Comparison of ENCODE assay signal across 37 cellular contexts in the genomic region with DNA sequence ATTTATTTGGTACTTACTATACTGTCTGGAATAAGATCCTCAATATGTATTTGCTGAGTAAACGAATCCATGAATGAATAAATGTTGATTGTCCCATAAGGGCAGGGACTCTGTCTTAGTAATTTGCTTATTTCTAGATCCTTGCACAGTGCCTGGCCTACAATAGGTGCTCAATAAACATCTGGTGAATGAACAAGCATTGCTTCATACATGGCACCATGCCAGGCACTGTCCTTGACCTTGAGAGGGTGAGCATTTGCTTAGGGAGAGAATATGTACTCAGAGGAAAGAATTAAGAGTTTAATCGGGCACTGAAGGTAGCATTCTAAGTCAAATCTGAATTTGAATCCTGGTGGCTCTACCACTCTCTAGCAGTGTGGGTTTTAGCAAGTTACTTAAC.
A peak's percentile ranks its signal among the peaks of the same experiment; 100 is the strongest.
DNase-seq lines count a peak whose midpoint lies in the region; ATAC-seq, FAIRE-seq and TF ChIP-seq lines count a peak whose summit lies in the region.
"Had no signal": no experiment of that assay in that cellular context is flagged by ENCODE, and none has a peak within 500 bp of the region (broad histone marks: within the 10 kb centered on the region; RNA-seq: fewer than 3 reads in every experiment).

No MANE protein-coding gene starts in this region.

- H3K9me1 ChIP-seq in K562 (ENCODE audit: control insufficient read depth, insufficient read depth, low read length), result no peaks in the 10 kb centered on the region

- H2AFZ ChIP-seq in K562 (ENCODE audit: low read depth, low read length), result no peak overlapping the region

- H3K27ac Mint-ChIP-seq in immature natural killer cell, result no peak overlapping the region
- H3K27ac Mint-ChIP-seq: activated naive CD8-positive, alpha-beta T cell treated with anti-CD3 and anti-CD28 coated beads, Interleukin-2, amount 50 U/mL, for 24 hours; IgD-negative memory B cell; naive thymus-derived CD4-positive, alpha-beta T cell had no signal

- no peaks in the 10 kb centered on the region for H3K4me1 ChIP-seq in right cardiac atrium (ENCODE audit: control insufficient read depth, insufficient read depth, low read length)
- no peaks in the 10 kb centered on the region for H3K4me1 ChIP-seq in K562 (replicated peaks in 1 of 2; ENCODE audit: control insufficient read depth in 2 of 2, insufficient read depth in 2 of 2, low read length in 2 of 2)
- H3K4me1 ChIP-seq: Peyer's patch had no signal

- no peaks in the 10 kb centered on the region for H4K20me1 ChIP-seq in K562 (replicated peaks; ENCODE audit: control insufficient read depth, insufficient read depth, low read length)

- H3K27me3 ChIP-seq in right cardiac atrium (ENCODE audit: control insufficient read depth, insufficient read depth) (no peaks in the 10 kb centered on the region), K562 (ENCODE audit: control insufficient read depth in 2 of 2, insufficient read depth in 2 of 2, low read length in 2 of 2) (peaks cover 0 to 11% of the 10 kb centered on the region in 2 experiments; a peak in 2 of 5 replicates)
- H3K27me3 ChIP-seq: brain microvascular endothelial cell, esophagus muscularis mucosa, Peyer's patch, vagina had no signal

- H3K27ac ChIP-seq in right cardiac atrium (ENCODE audit: low read length) (no peak overlapping the region), K562 (ENCODE audit: extremely low read depth, low read depth, low read length) (no peak overlapping the region)
- H3K27ac ChIP-seq: brain microvascular endothelial cell, coronary artery, esophagus muscularis mucosa, Peyer's patch, skin epidermis, vagina had no signal

- in situ Hi-C loops in K562 (cut with MboI), result no loop called here

- H3K4me3 Mint-ChIP-seq in immature natural killer cell, result no peak overlapping the region
- H3K4me3 Mint-ChIP-seq: activated naive CD8-positive, alpha-beta T cell treated with anti-CD3 and anti-CD28 coated beads, Interleukin-2, amount 50 U/mL, for 24 hours; effector memory CD8-positive, alpha-beta T cell; IgD-negative memory B cell; naive thymus-derived CD4-positive, alpha-beta T cell had no signal

- no peaks in the 10 kb centered on the region for H3K36me3 Mint-ChIP-seq in immature natural killer cell
- H3K36me3 Mint-ChIP-seq: naive thymus-derived CD4-positive, alpha-beta T cell had no signal

- intact Hi-C loops in right cardiac atrium (cut with DNase I), result no loop called here
- intact Hi-C loops in left ventricle myocardium superior (cut with micrococcal nuclease), result no loop called here
- intact Hi-C loops in K562 (cut with micrococcal nuclease), result no loop called here
- intact Hi-C loops in left colon (cut with DNase I, micrococcal nuclease), result no loop called here

- BruUV-seq in K562 (replicated peaks; lab: Mats Ljungman, UMichigan), result no TSS peak

- CTCF ChIA-PET in K562 (lab: Yijun Ruan, JAX; ENCODE audit: low intra/inter-chr PET ratio), result no interaction called here

- ATAC-seq in right cardiac atrium (peak in 1 of 2 donors; percentile 28), left ventricle myocardium superior (no peak), K562 (no peak), left colon (peak; percentile 44)
- ATAC-seq: activated naive CD8-positive, alpha-beta T cell treated with anti-CD3 and anti-CD28 coated beads, Interleukin-2, amount 50 U/mL, for 24 hours; effector memory CD8-positive, alpha-beta T cell; naive thymus-derived CD4-positive, alpha-beta T cell had no signal

- TF ChIP-seq RAD21 in K562 (CRISPR knock-in tag; conservative IDR thresholded peaks at IDR 0.05 in 1 of 2, IDR thresholded peaks at IDR 0.05 in 1 of 2), result no peak

- no peak overlapping the region for H3K9ac ChIP-seq in K562 (ENCODE audit: insufficient read depth in 1 of 2, low read depth in 2 of 2, low read length in 2 of 2)

- H3K4me3 ChIP-seq in right cardiac atrium (ENCODE audit: low read length), result no peak overlapping the region
- H3K4me3 ChIP-seq in K562, result no peak overlapping the region
- H3K4me3 ChIP-seq: coronary artery, esophagus muscularis mucosa, Peyer's patch, skin epidermis, vagina had no signal

- no peaks in the 10 kb centered on the region for H3K79me2 ChIP-seq in K562 (ENCODE audit: control insufficient read depth, insufficient read depth, low read length)

- H3K27me3 Mint-ChIP-seq in immature natural killer cell (ENCODE audit: low read depth in 3 of 3), result peaks cover 0 to 9% (median 4%) of the 10 kb centered on the region in 3 donors

- DNase-seq in right cardiac atrium (peak in 2 of 3 donors; percentile 31 to 53), left ventricle myocardium superior (no peak), K562 (ENCODE audit: extremely low read depth in 1 of 4, low spot score in 3 of 4) (no peak), left colon (peak in 1 of 2 donors; percentile 28), immature natural killer cell (no peak), activated gamma-delta T cell (lab: John Stamatoyannopoulos, UW) (no peak), D721Med (ENCODE audit: insufficient read length, low spot score) (no peak)
- DNase-seq in stimulated activated CD4-positive, alpha-beta T cell treated with anti-CD3 and anti-CD28 coated beads, Interleukin-2, amount 100 ng/mL, for 48 hours, result no peak
- DNase-seq: ACHN; activated CD4-positive, alpha-beta T cell treated with anti-CD3 and anti-CD28 coated beads for 1 hour; activated gamma-delta T cell treated with Interleukin-2 at 50 U/mL for 16 hours; activated naive CD8-positive, alpha-beta T cell treated with anti-CD3 and anti-CD28 coated beads, Interleukin-2, amount 50 U/mL, for 24 hours; activated T-cell treated with anti-CD3 and anti-CD28 coated beads, Interleukin-2, amount 50 U/mL, for 1 hour; brain microvascular endothelial cell; C1 segment of cervical spinal cord; effector memory CD8-positive, alpha-beta T cell; EL; glutamatergic neuron; kidney glomerular epithelial cell; mesendoderm; MM.1S; naive thymus-derived CD4-positive, alpha-beta T cell; NCI-H1436 treated with DMSO at 0.1 percent for 48 hours; NCI-H2171 treated with DMSO at 0.1 percent for 48 hours; NCI-H524 treated with DMSO at 0.1 percent for 48 hours; occipital lobe; Peyer's patch; stimulated activated CD4-positive, alpha-beta T cell treated with anti-CD3 and anti-CD28 coated beads, Interleukin-2, amount 100 ng/mL, for 24 hours; substantia nigra; T-helper 1 cell had no signal

- TF ChIP-seq POLR2A in K562 (conservative IDR thresholded peaks at IDR 0.05), result no peak

- no peaks in the 10 kb centered on the region for H3K4me1 Mint-ChIP-seq in immature natural killer cell
- H3K4me1 Mint-ChIP-seq: activated naive CD8-positive, alpha-beta T cell treated with anti-CD3 and anti-CD28 coated beads, Interleukin-2, amount 50 U/mL, for 24 hours; IgD-negative memory B cell had no signal

- no peak overlapping the region for H3K4me2 ChIP-seq in K562 (ENCODE audit: insufficient read depth, low read length)

- H3K9me3 ChIP-seq in right cardiac atrium (ENCODE audit: control insufficient read depth, low read length) (no peaks in the 10 kb centered on the region), K562 (replicated peaks; ENCODE audit: control insufficient read depth, insufficient read depth, low read depth, low read length) (no peaks in the 10 kb centered on the region)
- H3K9me3 ChIP-seq: esophagus muscularis mucosa, Peyer's patch, vagina had no signal

- no peak for TF ChIP-seq CTCF in K562 (IDR thresholded peaks at IDR 0.05 in 2 of 3, conservative IDR thresholded peaks at IDR 0.05 in 1 of 3; ENCODE audit: insufficient read depth in 2 of 3, low read depth in 1 of 3, low read length in 3 of 3)
- no peak for TF ChIP-seq CTCF in D721Med (IDR thresholded peaks at IDR 0.05; ENCODE audit: insufficient read depth, missing control alignments)

- no peak for TF ChIP-seq EP300 in K562 (IDR thresholded peaks at IDR 0.05; ENCODE audit: low read length)

- FAIRE-seq in K562 (lab: Jason Lieb, UNC) (no peak), D721Med (lab: Jason Lieb, UNC) (no peak)
- FAIRE-seq: GM12892, TTC549 had no signal

- peaks cover 0 to 2% (median 0%) of the 10 kb centered on the region in 6 donors for H3K9me3 Mint-ChIP-seq in immature natural killer cell
- H3K9me3 Mint-ChIP-seq: activated naive CD8-positive, alpha-beta T cell treated with anti-CD3 and anti-CD28 coated beads, Interleukin-2, amount 50 U/mL, for 24 hours; effector memory CD8-positive, alpha-beta T cell; naive thymus-derived CD4-positive, alpha-beta T cell had no signal

- WGBS in right cardiac atrium, result 83% methylated on average over 2 of the region's 2 CpGs
- 0% methylated on average over 2 of the region's 2 CpGs for WGBS in K562 (ENCODE audit: insufficient coverage, low coverage, missing lambda C conversion rate)

- H3K36me3 ChIP-seq in K562 (ENCODE audit: control insufficient read depth, insufficient read depth, low read length), result no peaks in the 10 kb centered on the region
- H3K36me3 ChIP-seq: brain microvascular endothelial cell, esophagus muscularis mucosa, Peyer's patch, vagina had no signal

- POLR2A ChIA-PET in K562 (lab: Yijun Ruan, JAX), result interaction anchor here (1.3 kb wide), 1 partner anchor 9 kb away, joined by 4 read pairs; no protein-coding TSS in a partner anchor

Comparison
In these comparisons a context has a peak if more than half of its experiments do, and no peak if none do; other contexts are left out.
1. DNase-seq: peak in right cardiac atrium (2 of 3); none in left ventricle myocardium superior (single experiment), K562 (0 of 4), stimulated activated CD4-positive, alpha-beta T cell treated with anti-CD3 and anti-CD28 coated beads, Interleukin-2, amount 100 ng/mL, for 48 hours (0 of 2), immature natural killer cell (0 of 3), activated gamma-delta T cell (single experiment) and D721Med (single experiment).